ENCODE assay signal across 39 cellular contexts in genomic region chr10:81928119-81928518, GRCh38. TPM values are rescaled to one million over a fixed set of nuclear protein-coding genes. Genes with fewer than 3 reads are reported as not detected.
"Had no signal": no experiment of that assay in that cellular context is flagged by ENCODE, and none has a peak within 500 bp of the region (broad histone marks: within the 10 kb centered on the region; RNA-seq: fewer than 3 reads in every experiment).

No MANE protein-coding gene starts in this region.

- H3K36me3 ChIP-seq: MG63 had no signal

- H3K9me3 ChIP-seq: MG63 had no signal

- H3K4me3 ChIP-seq: MG63 had no signal

- DNase-seq: Karpas-422, Kasumi-1, MG63, MM.1S, MV-4-11, NCI-H1048, NCI-H1092, NCI-H1092 treated with DMSO at 0.1 percent for 48 hours, NCI-H1105, NCI-H1105 treated with DMSO at 0.1 percent for 48 hours, NCI-H1417, NCI-H1417 treated with DMSO at 0.1 percent for 48 hours, NCI-H1436, NCI-H1436 treated with DMSO at 0.1 percent for 48 hours, NCI-H146, NCI-H1694, NCI-H1694 treated with DMSO at 0.1 percent for 48 hours, NCI-H187, NCI-H187 treated with DMSO at 0.1 percent for 48 hours, NCI-H1930, NCI-H2029, NCI-H2029 treated with DMSO at 0.1 percent for 48 hours, NCI-H2081, NCI-H2081 treated with DMSO at 0.1 percent for 48 hours, NCI-H2107, NCI-H2171, NCI-H2171 treated with DMSO at 0.1 percent for 48 hours, NCI-H2227 treated with DMSO at 0.1 percent for 48 hours, NCI-H226, NCI-H345, NCI-H446, NCI-H446 treated with DMSO at 0.1 percent for 48 hours, NCI-H510A, NCI-H510A treated with DMSO at 0.1 percent for 48 hours, NCI-H524 had no signal

- H3K27me3 ChIP-seq: MG63 had no signal

RNA-seq across cellular contexts. Expression of gene NRG3, which starts 53.1 kb away (rescaled TPM):
- total RNA-seq: LHCN-M2, M059J, MCF 10A, NCI-H460 had no signal
